17 cellular contexts compared by ENCODE assay signal in the genomic region with DNA sequence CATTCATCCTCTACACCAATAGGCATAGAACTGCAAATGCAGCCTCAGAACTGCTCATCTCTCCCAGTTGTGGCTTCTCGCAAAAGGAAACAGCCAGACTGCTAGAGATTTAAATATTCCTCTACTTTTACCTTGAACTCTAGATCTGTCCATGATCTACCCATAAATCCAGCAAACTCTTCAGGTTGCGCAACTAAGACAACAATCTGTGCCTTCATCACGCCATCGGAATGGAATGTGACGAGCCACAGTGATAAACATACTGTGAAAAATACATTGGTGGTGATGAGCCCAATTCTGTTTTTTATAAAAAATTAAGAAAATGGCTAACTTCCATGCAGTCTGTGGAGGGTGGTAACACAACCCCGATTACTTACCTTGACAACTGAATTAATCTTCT.
"Had no signal": no experiment of that assay in that cellular context is flagged by ENCODE, and none has a peak within 500 bp of the region (broad histone marks: within the 10 kb centered on the region; RNA-seq: fewer than 3 reads in every experiment).

No MANE protein-coding gene starts in this region.

- H3K36me3 ChIP-seq: sigmoid colon, upper lobe of left lung had no signal

- H3K4me3 ChIP-seq: sigmoid colon, upper lobe of left lung had no signal

- H3K9me3 ChIP-seq: sigmoid colon, upper lobe of left lung had no signal

- ATAC-seq: activated T-helper 17 cell treated with anti-CD3 and anti-CD28 coated beads, Interleukin-2, amount 50 U/mL, for 72 hours; effector memory CD8-positive, alpha-beta T cell; left colon; natural killer cell had no signal

- DNase-seq: activated CD4-positive, alpha-beta T cell treated with anti-CD3 and anti-CD28 coated beads, Interleukin-2, amount 50 U/mL, for 1 hour; activated CD4-positive, CD25-positive, alpha-beta regulatory T cell; activated naive CD4-positive, alpha-beta T cell treated with anti-CD3 and anti-CD28 coated beads for 36 hours; activated T-cell treated with anti-CD3 and anti-CD28 coated beads for 4 hours; central memory CD4-positive, alpha-beta T cell; effector memory CD8-positive, alpha-beta T cell; immature natural killer cell; left colon; mammary epithelial cell; natural killer cell; sigmoid colon; stimulated activated CD4-positive, alpha-beta T cell treated with anti-CD3 and anti-CD28 coated beads, Interleukin-12 subunit alpha, Interleukin-12 subunit beta, amount 100 ng/mL, for 4 hours; stimulated activated naive CD4-positive, alpha-beta T cell; substantia nigra; upper lobe of left lung had no signal

- H3K27ac ChIP-seq: epithelial cell of prostate, sigmoid colon, upper lobe of left lung had no signal

- H3K27me3 ChIP-seq: sigmoid colon, upper lobe of left lung had no signal

- H3K4me1 ChIP-seq: sigmoid colon, upper lobe of left lung had no signal
